ENCODE assay signal across 9 cellular contexts in the genomic region with DNA sequence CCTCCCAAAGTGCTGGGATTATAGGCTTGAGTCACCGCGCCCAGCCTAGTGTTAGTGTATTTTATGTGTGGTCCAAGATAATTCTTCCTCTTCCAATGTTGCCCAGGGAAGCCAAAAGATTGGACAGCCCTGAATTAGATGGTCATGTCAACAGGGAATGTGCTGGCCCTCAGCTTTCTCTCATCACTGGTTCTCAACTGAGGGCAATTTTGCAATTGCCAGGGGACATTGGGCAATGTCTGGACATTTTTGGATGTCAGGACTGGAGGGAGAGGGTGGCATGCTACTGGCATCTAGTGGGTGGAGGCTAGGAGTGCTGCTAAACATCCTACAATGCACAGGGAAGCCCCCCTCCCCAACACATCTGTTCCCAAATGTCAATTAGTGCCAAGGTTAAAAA.
DNase-seq lines count a peak whose midpoint lies in the region; ATAC-seq and TF ChIP-seq lines count a peak whose summit lies in the region.
"Had no signal": no experiment of that assay in that cellular context is flagged by ENCODE, and none has a peak within 500 bp of the region (broad histone marks: within the 10 kb centered on the region; RNA-seq: fewer than 3 reads in every experiment).

No MANE protein-coding gene starts in this region.

- peak; percentile 71 for DNase-seq in HS-27A (ENCODE audit: low read depth)
- peak; percentile 52 for DNase-seq in T1000 (lab: John Stamatoyannopoulos, UW)
- DNase-seq in heart right ventricle, result no peak
- no peak for DNase-seq in CD4-positive, alpha-beta T cell
- no peak for DNase-seq in stimulated activated effector memory CD8-positive, alpha-beta T cell treated with anti-CD3 and anti-CD28 coated beads, Interleukin-12 subunit alpha, Interleukin-12 subunit beta, amount 100 ng/mL, for 72 hours (ENCODE audit: low spot score in 2 of 2)
- no peak for DNase-seq in NCI-H2227 (lab: John Stamatoyannopoulos, UW; ENCODE audit: unreplicated experiment)

- no peaks in the 10 kb centered on the region for H3K9me3 Mint-ChIP-seq in CD4-positive, alpha-beta T cell
- no peaks in the 10 kb centered on the region for H3K9me3 Mint-ChIP-seq in stimulated activated effector memory CD8-positive, alpha-beta T cell treated with anti-CD3 and anti-CD28 coated beads, Interleukin-12 subunit alpha, Interleukin-12 subunit beta, amount 100 ng/mL, for 72 hours

- no peaks in the 10 kb centered on the region for H3K27me3 ChIP-seq in heart right ventricle
- H3K27me3 ChIP-seq in subcutaneous abdominal adipose tissue (ENCODE audit: control insufficient read depth in 5 of 5, insufficient read depth in 4 of 5, low read length in 5 of 5), result no peaks in the 10 kb centered on the region
- no peaks in the 10 kb centered on the region for H3K27me3 ChIP-seq in CD4-positive, alpha-beta T cell (ENCODE audit: control insufficient read depth, insufficient read depth, low read length)
- H3K27me3 ChIP-seq: cardiac muscle cell had no signal

- H3K4me3 Mint-ChIP-seq in CD4-positive, alpha-beta T cell, result no peak overlapping the region
- no peak overlapping the region for H3K4me3 Mint-ChIP-seq in stimulated activated effector memory CD8-positive, alpha-beta T cell treated with anti-CD3 and anti-CD28 coated beads, Interleukin-12 subunit alpha, Interleukin-12 subunit beta, amount 100 ng/mL, for 72 hours

- no peaks in the 10 kb centered on the region for H3K36me3 ChIP-seq in heart right ventricle
- H3K36me3 ChIP-seq in subcutaneous abdominal adipose tissue (ENCODE audit: control insufficient read depth in 5 of 5, insufficient read depth in 5 of 5, low read length in 5 of 5), result no peaks in the 10 kb centered on the region
- H3K36me3 ChIP-seq: cardiac muscle cell had no signal

- CTCF ChIA-PET in CD4-positive, alpha-beta T cell (lab: Charles Lee), result no interaction called here

- 93 to 100% methylated on average over 2 of the region's 2 CpGs for WGBS in heart right ventricle, 2 donors

- no peaks in the 10 kb centered on the region for H3K36me3 Mint-ChIP-seq in CD4-positive, alpha-beta T cell (ENCODE audit: low read depth)
- no peaks in the 10 kb centered on the region for H3K36me3 Mint-ChIP-seq in stimulated activated effector memory CD8-positive, alpha-beta T cell treated with anti-CD3 and anti-CD28 coated beads, Interleukin-12 subunit alpha, Interleukin-12 subunit beta, amount 100 ng/mL, for 72 hours

- peak overlapping the region in 1 of 5 donors; percentile 7 for H3K9ac ChIP-seq in subcutaneous abdominal adipose tissue (ENCODE audit: low read length in 5 of 5)

- no peak overlapping the region for H3K27ac Mint-ChIP-seq in CD4-positive, alpha-beta T cell
- no peak overlapping the region for H3K27ac Mint-ChIP-seq in stimulated activated effector memory CD8-positive, alpha-beta T cell treated with anti-CD3 and anti-CD28 coated beads, Interleukin-12 subunit alpha, Interleukin-12 subunit beta, amount 100 ng/mL, for 72 hours

- H3K27ac ChIP-seq in heart right ventricle (peak overlapping the region; percentile 14 to 92 (median 84)), subcutaneous abdominal adipose tissue (ENCODE audit: low read depth, low read length) (peak overlapping the region; percentile 96)
- no peak overlapping the region for H3K27ac ChIP-seq in CD4-positive, alpha-beta T cell (ENCODE audit: low read depth, low read length)
- H3K27ac ChIP-seq: cardiac muscle cell had no signal

- POLR2A ChIA-PET in CD4-positive, alpha-beta T cell (lab: Charles Lee), result no interaction called here

- ATAC-seq in heart right ventricle (peak in 2 of 8 donors; percentile 6 to 27), GM19395 (IDR thresholded peaks at IDR 0.05; ENCODE audit: unreplicated experiment) (no peak)
- ATAC-seq in CD4-positive, alpha-beta T cell (ENCODE audit: poor library complexity), result no peak
- ATAC-seq in stimulated activated effector memory CD8-positive, alpha-beta T cell treated with anti-CD3 and anti-CD28 coated beads, Interleukin-12 subunit alpha, Interleukin-12 subunit beta, amount 100 ng/mL, for 72 hours, result no peak

- peaks cover 16% of the 10 kb centered on the region for H3K27me3 Mint-ChIP-seq in CD4-positive, alpha-beta T cell

- intact Hi-C loops in heart right ventricle (cut with DNase I), result loop anchor here (1.0 to 10.0 kb wide), 10 partner anchors 36 to 344 kb away; partner anchors contain the start of gene SMG7 (in 4 of the 10)
- intact Hi-C loops in CD4-positive, alpha-beta T cell (cut with DNase I, micrococcal nuclease), result loop anchor here (1.0 to 5.0 kb wide), 6 partner anchors 262 to 636 kb away; no protein-coding TSS in a partner anchor

- H3K4me1 Mint-ChIP-seq in CD4-positive, alpha-beta T cell (ENCODE audit: low read depth), result no peaks in the 10 kb centered on the region
- H3K4me1 Mint-ChIP-seq in stimulated activated effector memory CD8-positive, alpha-beta T cell treated with anti-CD3 and anti-CD28 coated beads, Interleukin-12 subunit alpha, Interleukin-12 subunit beta, amount 100 ng/mL, for 72 hours, result no peaks in the 10 kb centered on the region

- H3K9me3 ChIP-seq in heart right ventricle (no peaks in the 10 kb centered on the region), subcutaneous abdominal adipose tissue (ENCODE audit: control insufficient read depth in 5 of 5, low read length in 5 of 5) (no peaks in the 10 kb centered on the region)
- H3K9me3 ChIP-seq in CD4-positive, alpha-beta T cell (ENCODE audit: control insufficient read depth, low read length), result no peaks in the 10 kb centered on the region

- H3K4me3 ChIP-seq in heart right ventricle (no peak overlapping the region), subcutaneous abdominal adipose tissue (ENCODE audit: low read depth in 1 of 5, low read length in 5 of 5) (no peak overlapping the region)
- H3K4me3 ChIP-seq: cardiac muscle cell had no signal

- peaks cover 14 to 67% (median 55%) of the 10 kb centered on the region in 9 donors for H3K4me1 ChIP-seq in heart right ventricle
- peaks cover 23 to 60% (median 53%) of the 10 kb centered on the region in 5 donors for H3K4me1 ChIP-seq in subcutaneous abdominal adipose tissue (ENCODE audit: control insufficient read depth in 5 of 5, insufficient read depth in 5 of 5, low read length in 5 of 5)

- no peak for TF ChIP-seq CTCF in heart right ventricle (IDR thresholded peaks at IDR 0.05)
- TF ChIP-seq CTCF in CD4-positive, alpha-beta T cell (IDR thresholded peaks at IDR 0.05), result no peak

Comparison
In these comparisons a context has a peak if more than half of its experiments do, and no peak if none do; other contexts are left out.
1. DNase-seq: peak in HS-27A (single experiment) and T1000 (single experiment); none in heart right ventricle (0 of 2), CD4-positive, alpha-beta T cell (0 of 10), stimulated activated effector memory CD8-positive, alpha-beta T cell treated with anti-CD3 and anti-CD28 coated beads, Interleukin-12 subunit alpha, Interleukin-12 subunit beta, amount 100 ng/mL, for 72 hours (0 of 2) and NCI-H2227 (single experiment).